In the genomic region with DNA sequence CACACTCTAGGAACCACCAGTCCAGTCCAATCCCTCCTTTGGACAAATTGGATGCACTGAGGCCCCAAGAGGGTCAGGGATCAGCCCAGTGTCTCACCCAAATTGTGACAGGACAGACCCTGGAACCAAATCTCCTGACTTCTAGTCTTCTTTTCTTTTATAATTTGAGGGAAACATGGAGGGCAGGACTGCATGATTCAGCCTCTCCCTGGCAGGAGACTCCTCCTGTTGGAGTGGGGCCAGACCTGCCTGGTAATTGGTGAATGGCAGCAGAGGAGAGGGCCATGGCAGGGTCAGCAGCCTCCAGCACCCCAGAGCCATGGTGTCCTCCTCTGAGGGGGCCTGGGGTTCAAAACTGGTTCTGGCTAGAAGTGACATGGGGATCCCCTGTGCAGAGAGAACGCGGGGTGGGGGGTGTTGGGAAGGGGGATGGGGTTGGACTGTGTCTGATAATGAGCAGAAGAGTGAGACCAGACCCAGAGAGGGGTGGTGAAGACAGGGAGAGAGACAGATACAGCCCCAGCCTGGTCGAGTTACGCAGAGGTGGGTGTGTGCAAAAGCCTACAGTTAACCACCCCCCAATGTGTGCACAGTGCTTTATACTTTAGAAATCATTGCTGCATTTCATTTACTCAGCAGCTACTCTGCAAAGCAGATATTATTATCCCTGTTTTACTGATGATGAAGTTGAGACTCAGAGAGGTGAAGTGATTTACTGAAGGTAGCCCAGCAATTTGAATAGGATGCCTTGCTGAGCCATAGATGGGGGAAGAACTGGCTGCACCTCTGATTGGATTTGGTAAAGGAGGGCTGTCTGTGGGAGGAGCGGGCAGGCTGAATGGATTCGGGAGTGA, we compare ENCODE assay signal across 7 cellular contexts. TPM values are rescaled to one million over a fixed set of nuclear protein-coding genes. Genes with fewer than 3 reads are reported as not detected.
DNase-seq lines count a peak whose midpoint lies in the region; ATAC-seq and TF ChIP-seq lines count a peak whose summit lies in the region.

No MANE protein-coding gene starts in this region.

- BruUV-seq in MCF 10A (replicated peaks; lab: Mats Ljungman, UMichigan) = no TSS peak

- H3K9me3 Mint-ChIP-seq in MCF 10A (ENCODE audit: unreplicated experiment) = no peaks in the 10 kb centered on the region

- intact Hi-C loops in MCF 10A (cut with micrococcal nuclease) (loop anchor here (2.0 kb wide), 1 partner anchor 20 kb away; no protein-coding TSS in a partner anchor), left colon (cut with DNase I, micrococcal nuclease) (no loop called here), transverse colon (cut with DNase I; ENCODE audit: low total_unique reads) (no loop called here)

- peak overlapping the region; percentile 47 for H3K27ac Mint-ChIP-seq in MCF 10A (ENCODE audit: low read depth, unreplicated experiment)

- no peaks in the 10 kb centered on the region for H3K27me3 ChIP-seq in transverse colon

- POLR2A ChIA-PET in MCF 10A (lab: Yijun Ruan, JAX) = interaction anchor here (0.6 to 1.7 kb wide), 4 partner anchors 17 to 656 kb away, joined by 3 to 6 read pairs (median 4); no protein-coding TSS in a partner anchor

- DNase-seq in M059J (ENCODE audit: low read depth) = peak; percentile 92
- peak; percentile 96 for DNase-seq in MCF 10A (ENCODE audit: unreplicated experiment)
- peak in 1 of 2 donors; percentile 65 for DNase-seq in left colon
- peak; percentile 68 for DNase-seq in transverse colon
- no peak for DNase-seq in SKM-1 (lab: John Stamatoyannopoulos, UW; ENCODE audit: unreplicated experiment)
- no peak for DNase-seq in activated naive CD4-positive, alpha-beta T cell treated with Interleukin-2 at 50 U/mL for 16 hours
- DNase-seq in NAMALWA (ENCODE audit: low spot score) = no peak

- H3K9me3 ChIP-seq in transverse colon = no peaks in the 10 kb centered on the region

- H3K36me3 ChIP-seq in transverse colon = no peaks in the 10 kb centered on the region

- in situ Hi-C loops in transverse colon (cut with MboI; ENCODE audit: low pct_ligation_motif_present in 1 of 4, low pct_unique_long_range_greater_than_20kb in 1 of 4, low sequenced_read_pairs in 3 of 4) = no loop called here

- peak overlapping the region; percentile 10 for H3K4me3 Mint-ChIP-seq in MCF 10A (ENCODE audit: unreplicated experiment)

- no peaks in the 10 kb centered on the region for H3K27me3 Mint-ChIP-seq in MCF 10A (ENCODE audit: insufficient read depth, unreplicated experiment)

- ATAC-seq in left colon = peak; percentile 55

- H3K4me1 Mint-ChIP-seq in MCF 10A (ENCODE audit: insufficient read depth, unreplicated experiment) = peaks cover 81% of the 10 kb centered on the region

- peak overlapping the region; percentile 12 to 89 (median 53) for H3K27ac ChIP-seq in transverse colon

- no peak for TF ChIP-seq CTCF in MCF 10A (IDR thresholded peaks at IDR 0.05; ENCODE audit: unreplicated experiment)
- TF ChIP-seq CTCF in transverse colon (IDR thresholded peaks at IDR 0.05) = no peak

- peaks cover 14 to 47% (median 28%) of the 10 kb centered on the region in 4 donors for H3K4me1 ChIP-seq in transverse colon

- WGBS in transverse colon (ENCODE audit: low coverage in 1 of 2), 2 donors = 53 to 70% methylated on average over 3 to 6 of the region's 6 CpGs

- no peaks in the 10 kb centered on the region for H3K36me3 Mint-ChIP-seq in MCF 10A (ENCODE audit: insufficient read depth, unreplicated experiment)

- CTCF ChIA-PET in MCF 10A (lab: Yijun Ruan, JAX) = no interaction called here

- TF ChIP-seq EP300 in transverse colon (IDR thresholded peaks at IDR 0.05; ENCODE audit: low read depth) = no peak

- TF ChIP-seq POLR2A in transverse colon (IDR thresholded peaks at IDR 0.05) = no peak

- H3K4me3 ChIP-seq in transverse colon = no peak overlapping the region

RNA-seq across cellular contexts. Expression of gene SYNPO, which starts 3.8 kb away (rescaled TPM):
- 3.1 and 5.6 TPM in 2 replicates for total RNA-seq in M059J (2014; rRNA removed; shearing (Covaris generic))
- 6.3 and 7.1 TPM in 2 replicates for total RNA-seq in MCF 10A (2022)
- 10 to 100 TPM; 43.6 to 73.9 TPM for total RNA-seq in left colon
- total RNA-seq in transverse colon = 10 to 100 TPM; 15.5 to 89.4 (median 41.8) TPM

RNA-seq across cellular contexts. Expression of gene MYOZ3, which starts 24.4 kb away (rescaled TPM):
- 0.25 and 0.34 TPM in 2 replicates for total RNA-seq in M059J (2014; rRNA removed; shearing (Covaris generic))
- not detected in 2 replicates for total RNA-seq in MCF 10A (2022)
- total RNA-seq in left colon = 1 to 10 TPM in 1 of 2 donors, under 1 TPM in 1; 0.31 to 1.1 TPM
- not detected for total RNA-seq in transverse colon

Comparison
In these comparisons a context has a peak if more than half of its experiments do, and no peak if none do; other contexts are left out.
1. DNase-seq: peak in M059J (single experiment), MCF 10A (single experiment) and transverse colon (single experiment); none in SKM-1 (single experiment), activated naive CD4-positive, alpha-beta T cell treated with Interleukin-2 at 50 U/mL for 16 hours (single experiment) and NAMALWA (single experiment).